In genomic region chr22:23182289-23183106, GRCh38 we compare ENCODE assay signal across 8 cellular contexts. TPM values are rescaled to one million over a fixed set of nuclear protein-coding genes. Genes with fewer than 3 reads are reported as not detected.
A peak's percentile ranks its signal among the peaks of the same experiment; 100 is the strongest.
DNase-seq lines count a peak whose midpoint lies in the region; ATAC-seq, FAIRE-seq and TF ChIP-seq lines count a peak whose summit lies in the region.

No MANE protein-coding gene starts in this region.

- no peak for ATAC-seq in GM19455 (IDR thresholded peaks at IDR 0.05; ENCODE audit: unreplicated experiment)

- peaks cover 2% of the 10 kb centered on the region for H3K36me3 ChIP-seq in kidney epithelial cell (ENCODE audit: control insufficient read depth, insufficient read depth, low read length)

- peak overlapping the region; percentile 76 for H3K4me3 ChIP-seq in kidney epithelial cell (ENCODE audit: low read depth, low read length)

- peak; percentile 21 for DNase-seq in activated CD4-positive, CD25-positive, alpha-beta regulatory T cell treated with anti-CD3 and anti-CD28 coated beads, Interleukin-2, amount 50 U/mL, for 16 hours (ENCODE audit: low read depth, low spot score)
- DNase-seq in activated CD4-positive, CD25-positive, alpha-beta regulatory T cell (lab: John Stamatoyannopoulos, UW): no peak
- DNase-seq in RCC 7860 (ENCODE audit: low spot score) (peak; percentile 70), amniotic epithelial cell (ENCODE audit: low read depth) (peak; percentile 34), kidney epithelial cell (ENCODE audit: low read depth) (no peak), NCI-H1694 (lab: John Stamatoyannopoulos, UW) (no peak)
- peak; percentile 82 for DNase-seq in stimulated activated CD4-positive, alpha-beta T cell treated with anti-CD3 and anti-CD28 coated beads, Interleukin-4, amount 100 ng/mL, for 24 hours

- no peak for TF ChIP-seq CTCF in kidney epithelial cell (IDR thresholded peaks at IDR 0.05; ENCODE audit: insufficient read depth, low read length, poor library complexity, severe bottlenecking)

- FAIRE-seq in RCC 7860 (lab: Jason Lieb, UNC): no peak

- no peaks in the 10 kb centered on the region for H3K27me3 ChIP-seq in kidney epithelial cell (ENCODE audit: control insufficient read depth, insufficient read depth, low read length)

RNA-seq across cellular contexts. Expression of gene BCR, which starts 2.2 kb away (rescaled TPM):
- 42.5 and 44.2 TPM in 2 replicates for total RNA-seq in kidney epithelial cell

RNA-seq across cellular contexts. Expression of gene RAB36, which starts 37.2 kb away (rescaled TPM):
- total RNA-seq in kidney epithelial cell: 5.7 and 6.4 TPM in 2 replicates

RNA-seq across cellular contexts. Expression of gene RSPH14, which starts 40.7 kb away (rescaled TPM):
- total RNA-seq in kidney epithelial cell: 0.67 and 1.8 TPM in 2 replicates

Comparison
In these comparisons a context has a peak if more than half of its experiments do, and no peak if none do; other contexts are left out.
1. DNase-seq: peak in activated CD4-positive, CD25-positive, alpha-beta regulatory T cell treated with anti-CD3 and anti-CD28 coated beads, Interleukin-2, amount 50 U/mL, for 16 hours (single experiment), RCC 7860 (single experiment), amniotic epithelial cell (single experiment) and stimulated activated CD4-positive, alpha-beta T cell treated with anti-CD3 and anti-CD28 coated beads, Interleukin-4, amount 100 ng/mL, for 24 hours (single experiment); none in activated CD4-positive, CD25-positive, alpha-beta regulatory T cell (0 of 4), kidney epithelial cell (single experiment) and NCI-H1694 (single experiment).